2 cellular contexts compared by ENCODE assay signal in genomic region chr9:35909687-35910612, GRCh38.
TF ChIP-seq lines count a peak whose summit lies in the region.

No MANE protein-coding gene starts in this region.

TF ChIP-seq in IMR-90, 13 proteins besides CTCF, POLR2A, EP300 and RAD21:
- no peak for TF ChIP-seq MXI1 (IDR thresholded peaks at IDR 0.05; ENCODE audit: borderline replicate concordance, low read depth, low read length)
- no peak for TF ChIP-seq FOS (IDR thresholded peaks at IDR 0.05; ENCODE audit: low read depth, low read length)
- no peak for TF ChIP-seq ELK1 (IDR thresholded peaks at IDR 0.05; ENCODE audit: borderline replicate concordance, low read depth, low read length)
- TF ChIP-seq RFX5 (IDR thresholded peaks at IDR 0.05; ENCODE audit: low read depth, low read length) = no peak
- no peak for TF ChIP-seq CEBPB (IDR thresholded peaks at IDR 0.05; ENCODE audit: low read depth, low read length)
- TF ChIP-seq MAFK (IDR thresholded peaks at IDR 0.05; ENCODE audit: low read depth, low read length) = no peak
- no peak for TF ChIP-seq CHD1 (IDR thresholded peaks at IDR 0.05; ENCODE audit: low read depth, low read length)
- no peak for TF ChIP-seq RCOR1 (IDR thresholded peaks at IDR 0.05; ENCODE audit: insufficient replicate concordance, low read length)
- no peak for TF ChIP-seq BHLHE40 (IDR thresholded peaks at IDR 0.05; ENCODE audit: low read depth, low read length)
- TF ChIP-seq MAZ (IDR thresholded peaks at IDR 0.05; ENCODE audit: borderline replicate concordance, low read depth, low read length) = no peak
- TF ChIP-seq SMC3 (IDR thresholded peaks at IDR 0.05; ENCODE audit: low read depth, low read length) = no peak
- TF ChIP-seq USF2 (IDR thresholded peaks at IDR 0.05; ENCODE audit: low read depth, low read length) = no peak
- TF ChIP-seq NFE2L2 (IDR thresholded peaks at IDR 0.05; ENCODE audit: low read depth, low read length) = no peak

TF ChIP-seq in liver, 16 proteins besides CTCF, POLR2A, EP300 and RAD21:
- TF ChIP-seq JUND (IDR thresholded peaks at IDR 0.05) (no peak), SP1 (IDR thresholded peaks at IDR 0.05) (no peak), FOXA1 (IDR thresholded peaks at IDR 0.05) (no peak), TAF1 (conservative IDR thresholded peaks at IDR 0.05) (no peak), HNF4A (conservative IDR thresholded peaks at IDR 0.05) (no peak), ATF3 (IDR thresholded peaks at IDR 0.05) (no peak), MAX (IDR thresholded peaks at IDR 0.05) (no peak)
